1 cellular context compared by ENCODE assay signal in genomic region chr5:45793638-45794532, GRCh38.
TF ChIP-seq lines count a peak whose summit lies in the region.

No MANE protein-coding gene starts in this region.

TF ChIP-seq in GM12878, 131 proteins besides CTCF, POLR2A, EP300 and RAD21 (continued from another document):
- TF ChIP-seq NBN (IDR thresholded peaks at IDR 0.05) (peak; percentile 72), IRF4 (IDR thresholded peaks at IDR 0.05; ENCODE audit: low read depth, low read length) (0 out of 2 replicates have a peak, but pooled peaks have one; percentile 9), BCL11A (IDR thresholded peaks at IDR 0.05; ENCODE audit: low read depth, low read length) (peak; percentile 56; the same call in 1 of the 2 replicates), SKIL (IDR thresholded peaks at IDR 0.05; ENCODE audit: low read depth, poor library complexity, severe bottlenecking) (peak; percentile 95), BMI1 (IDR thresholded peaks at IDR 0.05; ENCODE audit: borderline replicate concordance) (peak; percentile 78), KLF5 (IDR thresholded peaks at IDR 0.05; ENCODE audit: partially characterized antibody) (peak; percentile 35), ATF7 (IDR thresholded peaks at IDR 0.05; ENCODE audit: low read depth) (peak; percentile 82), RELB (IDR thresholded peaks at IDR 0.05; ENCODE audit: low read depth) (peak; percentile 98), ZNF217 (IDR thresholded peaks at IDR 0.05) (peak; percentile 44; the same call in 1 of the 2 replicates), SPI1 (IDR thresholded peaks at IDR 0.05; ENCODE audit: borderline replicate concordance, insufficient read depth, low read depth, low read length) (no peak), ZSCAN29 (IDR thresholded peaks at IDR 0.05) (no peak), SIX5 (IDR thresholded peaks at IDR 0.05; ENCODE audit: low read depth, low read length, severe bottlenecking) (no peak), RELA (IDR thresholded peaks at IDR 0.05; ENCODE audit: borderline replicate concordance, partially characterized antibody) (peak; percentile 90), IKZF1 (conservative IDR thresholded peaks at IDR 0.05) (peak; percentile 74)
